ENCODE assay signal across 13 cellular contexts in the genomic region with DNA sequence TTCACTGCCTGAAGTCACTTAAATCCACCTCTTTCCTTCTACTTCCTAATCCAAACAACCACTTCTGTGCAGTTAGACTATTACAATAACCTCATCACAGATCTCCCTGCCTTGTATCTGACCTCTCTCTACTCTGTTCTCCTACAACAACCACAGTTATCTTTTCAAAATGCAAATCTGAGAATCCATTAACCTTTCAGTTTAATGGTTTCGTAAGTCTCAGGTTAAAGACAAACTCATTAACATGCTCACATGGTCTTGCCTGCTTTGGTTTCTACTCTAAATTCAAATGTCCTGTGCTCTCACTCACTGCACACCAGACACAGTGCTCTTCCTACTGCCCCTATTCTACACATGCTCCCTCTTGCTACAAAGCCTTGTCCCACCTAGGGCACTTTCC.
"Had no signal": no experiment of that assay in that cellular context is flagged by ENCODE, and none has a peak within 500 bp of the region (broad histone marks: within the 10 kb centered on the region; RNA-seq: fewer than 3 reads in every experiment).

No MANE protein-coding gene starts in this region.

- DNase-seq: activated CD4-positive, alpha-beta T cell treated with anti-CD3 and anti-CD28 coated beads, Interleukin-2, amount 50 U/mL, for 4 hours; activated CD4-positive, CD25-positive, alpha-beta regulatory T cell treated with anti-CD3 and anti-CD28 coated beads, Interleukin-2, amount 50 U/mL, for 72 hours; activated effector memory CD4-positive, alpha-beta T cell treated with anti-CD3 and anti-CD28 coated beads, Interleukin-2, amount 50 U/mL, for 16 hours; activated T-cell treated with anti-CD3 and anti-CD28 coated beads, Interleukin-2, amount 50 U/mL, for 4 hours; amniotic stem cell; cerebellar nuclear complex; islet precursor cell; left ventricle myocardium superior had no signal

- FAIRE-seq: urothelium cell line had no signal

- ATAC-seq: activated naive CD4-positive, alpha-beta T cell treated with anti-CD3 and anti-CD28 coated beads, Interleukin-2, amount 50 U/mL, for 72 hours; activated T-cell treated with anti-CD3 and anti-CD28 coated beads, Interleukin-2, amount 50 U/mL, for 4 hours; gastroesophageal sphincter; left ventricle myocardium superior had no signal

- H3K9ac ChIP-seq: neural progenitor cell had no signal

- H3K9me3 ChIP-seq: gastroesophageal sphincter had no signal

- H3K27ac ChIP-seq: neural progenitor cell had no signal

- H2AFZ ChIP-seq: neural progenitor cell had no signal

- H3K4me2 ChIP-seq: neural progenitor cell, smooth muscle cell had no signal

- H3K27me3 ChIP-seq: gastroesophageal sphincter, neural progenitor cell had no signal

- H3K36me3 ChIP-seq: gastroesophageal sphincter, neural progenitor cell had no signal

- H3K4me3 ChIP-seq: gastroesophageal sphincter, neural progenitor cell, smooth muscle cell had no signal
